In the genomic region with DNA sequence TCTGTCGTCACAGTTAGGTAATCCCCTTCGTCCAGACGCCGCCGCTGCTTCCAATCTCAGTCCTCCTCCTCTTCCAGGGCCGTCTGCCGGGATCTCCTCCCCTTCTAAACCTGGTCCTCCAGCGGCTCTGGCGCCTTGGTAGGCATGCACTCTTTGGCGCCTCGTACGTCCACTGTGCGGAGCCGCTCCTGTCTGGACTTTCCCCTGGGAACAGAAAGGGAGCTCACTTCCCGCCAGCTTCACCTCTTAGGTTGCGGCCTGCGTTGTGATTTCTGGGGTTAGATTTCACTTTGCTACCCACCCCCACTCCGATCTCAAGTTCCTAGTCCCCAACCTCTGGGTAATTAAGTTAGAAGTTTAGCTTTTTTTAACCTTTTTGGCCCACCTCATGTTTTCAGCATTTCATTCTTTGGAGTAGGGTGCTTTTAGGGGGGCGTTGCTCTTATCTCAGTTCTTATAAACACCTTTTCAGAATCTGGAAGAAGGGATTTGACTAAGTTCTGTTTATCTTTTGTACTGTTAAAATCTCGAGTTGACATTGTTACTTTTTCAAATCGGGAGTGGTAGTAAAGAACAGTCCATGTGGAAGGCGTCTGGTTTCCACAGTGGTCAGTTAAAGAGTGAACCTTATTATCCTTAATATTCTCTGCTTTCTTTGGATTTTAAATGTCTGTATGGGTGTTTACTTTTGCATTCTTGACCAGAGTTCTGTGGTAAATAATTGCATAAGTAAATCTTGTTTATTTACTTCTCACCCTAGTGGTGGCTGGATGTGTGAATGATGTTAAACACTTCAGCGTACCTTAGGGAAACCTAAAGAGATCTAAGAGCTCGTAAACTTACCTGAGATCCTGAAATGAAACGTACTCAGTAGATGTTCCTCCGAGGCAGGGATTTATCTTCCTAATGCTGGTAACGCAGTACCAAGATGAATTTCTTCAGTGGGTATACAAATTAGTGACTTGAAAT, we compare ENCODE assay signal across 1 cellular context.
TF ChIP-seq lines count a peak whose summit lies in the region.

No MANE protein-coding gene starts in this region.

TF ChIP-seq in K562, 482 proteins besides CTCF, POLR2A, EP300 and RAD21 (continued from another document and continues in another):
- TF ChIP-seq MYNN (IDR thresholded peaks at IDR 0.05) (no peak), MYNN (CRISPR knock-in tag; IDR thresholded peaks at IDR 0.05) (no peak), CHD2 (IDR thresholded peaks at IDR 0.05; ENCODE audit: low read depth, low read length) (no peak), NR2C1 (IDR thresholded peaks at IDR 0.05) (no peak), NR2C1 (tag; IDR thresholded peaks at IDR 0.05) (no peak), KLF10 (CRISPR knock-in tag; IDR thresholded peaks at IDR 0.05) (no peak), E2F4 (CRISPR knock-in tag; IDR thresholded peaks at IDR 0.05; ENCODE audit: low read depth) (0 out of 2 replicates have a peak, but pooled peaks have one; percentile 2), ZNF143 (CRISPR knock-in tag; IDR thresholded peaks at IDR 0.05) (no peak), NRF1 (conservative IDR thresholded peaks at IDR 0.05 in 1 of 2, IDR thresholded peaks at IDR 0.05 in 1 of 2) (no peak), SIN3A (IDR thresholded peaks at IDR 0.05; ENCODE audit: borderline replicate concordance in 2 of 2, control insufficient read depth in 1 of 2, low read depth in 2 of 2, low read length in 2 of 2) (0 out of 4 replicates have a peak, but pooled peaks of 1 of the 2 experiments have one; percentile 23), ATF2 (CRISPR knock-in tag; IDR thresholded peaks at IDR 0.05) (no peak), ZNF134 (CRISPR knock-in tag; conservative IDR thresholded peaks at IDR 0.05) (no peak), DDX20 (tag; IDR thresholded peaks at IDR 0.05; ENCODE audit: low read depth) (no peak), ZNF23 (CRISPR knock-in tag; IDR thresholded peaks at IDR 0.05) (no peak), FOXA3 (CRISPR knock-in tag; conservative IDR thresholded peaks at IDR 0.05 in 1 of 2, IDR thresholded peaks at IDR 0.05 in 1 of 2) (peak in 1 of 2 experiments; percentile 71; a peak in 1 of 4 replicates), NR1H2 (CRISPR knock-in tag; IDR thresholded peaks at IDR 0.05) (no peak), CEBPZ (IDR thresholded peaks at IDR 0.05; ENCODE audit: borderline replicate concordance, low read depth, low read length) (no peak), ZNF3 (CRISPR knock-in tag; IDR thresholded peaks at IDR 0.05) (no peak), SRF (CRISPR knock-in tag; IDR thresholded peaks at IDR 0.05) (no peak), TAL1 (IDR thresholded peaks at IDR 0.05) (no peak; the same call in 1 of the 2 replicates), HNRNPL (IDR thresholded peaks at IDR 0.05; ENCODE audit: low read depth, low read length) (no peak), CC2D1A (IDR thresholded peaks at IDR 0.05) (no peak; the same call in 1 of the 2 replicates), TSC22D4 (tag; IDR thresholded peaks at IDR 0.05) (no peak), GTF2E2 (tag; IDR thresholded peaks at IDR 0.05) (peak; percentile 71; the same call in 1 of the 2 replicates), PHB (CRISPR knock-in tag; IDR thresholded peaks at IDR 0.05) (0 out of 2 replicates have a peak, but pooled peaks have one; percentile 42), RBM15 (IDR thresholded peaks at IDR 0.05; ENCODE audit: insufficient read depth, low read length) (no peak), LARP7 (IDR thresholded peaks at IDR 0.05) (no peak), HCFC1 (IDR thresholded peaks at IDR 0.05; ENCODE audit: low read depth, low read length) (no peak), STAT6 (CRISPR knock-in tag; IDR thresholded peaks at IDR 0.05) (no peak), SRSF3 (IDR thresholded peaks at IDR 0.05; ENCODE audit: insufficient read depth, low read length) (0 out of 2 replicates have a peak, but pooled peaks have one; percentile 69), TCF7L2 (IDR thresholded peaks at IDR 0.05; ENCODE audit: low read depth, low read length) (no peak), CBX2 (IDR thresholded peaks at IDR 0.05; ENCODE audit: insufficient read depth, low read length, poor library complexity, severe bottlenecking) (no peak), TBL1XR1 (IDR thresholded peaks at IDR 0.05; ENCODE audit: low read length in 2 of 2) (no peak), ILF3 (IDR thresholded peaks at IDR 0.05; ENCODE audit: borderline replicate concordance) (no peak), KLF13 (tag; IDR thresholded peaks at IDR 0.05; ENCODE audit: borderline replicate concordance, low read depth) (0 out of 2 replicates have a peak, but pooled peaks have one; percentile 7), CHD4 (IDR thresholded peaks at IDR 0.05; ENCODE audit: insufficient read depth, insufficient replicate concordance, low read depth, low read length, poor library complexity, severe bottlenecking) (no peak), JUNB (CRISPR knock-in tag; conservative IDR thresholded peaks at IDR 0.05) (no peak), MECOM (CRISPR knock-in tag; IDR thresholded peaks at IDR 0.05) (no peak), SIN3B (IDR thresholded peaks at IDR 0.05; ENCODE audit: low read depth) (no peak), SIX5 (IDR thresholded peaks at IDR 0.05; ENCODE audit: borderline replicate concordance in 1 of 2, insufficient read depth in 1 of 2, low read depth in 1 of 2, low read length in 2 of 2) (no peak), ZNF263 (CRISPR knock-in tag; IDR thresholded peaks at IDR 0.05; ENCODE audit: borderline replicate concordance) (peak; percentile 77), GABPB1 (CRISPR knock-in tag; IDR thresholded peaks at IDR 0.05) (no peak)
- TF ChIP-seq, protein P1, sequence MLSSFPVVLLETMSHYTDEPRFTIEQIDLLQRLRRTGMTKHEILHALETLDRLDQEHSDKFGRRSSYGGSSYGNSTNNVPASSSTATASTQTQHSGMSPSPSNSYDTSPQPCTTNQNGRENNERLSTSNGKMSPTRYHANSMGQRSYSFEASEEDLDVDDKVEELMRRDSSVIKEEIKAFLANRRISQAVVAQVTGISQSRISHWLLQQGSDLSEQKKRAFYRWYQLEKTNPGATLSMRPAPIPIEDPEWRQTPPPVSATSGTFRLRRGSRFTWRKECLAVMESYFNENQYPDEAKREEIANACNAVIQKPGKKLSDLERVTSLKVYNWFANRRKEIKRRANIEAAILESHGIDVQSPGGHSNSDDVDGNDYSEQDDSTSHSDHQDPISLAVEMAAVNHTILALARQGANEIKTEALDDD (IDR thresholded peaks at IDR 0.05), result peak; percentile 73
- TF ChIP-seq, protein P2, sequence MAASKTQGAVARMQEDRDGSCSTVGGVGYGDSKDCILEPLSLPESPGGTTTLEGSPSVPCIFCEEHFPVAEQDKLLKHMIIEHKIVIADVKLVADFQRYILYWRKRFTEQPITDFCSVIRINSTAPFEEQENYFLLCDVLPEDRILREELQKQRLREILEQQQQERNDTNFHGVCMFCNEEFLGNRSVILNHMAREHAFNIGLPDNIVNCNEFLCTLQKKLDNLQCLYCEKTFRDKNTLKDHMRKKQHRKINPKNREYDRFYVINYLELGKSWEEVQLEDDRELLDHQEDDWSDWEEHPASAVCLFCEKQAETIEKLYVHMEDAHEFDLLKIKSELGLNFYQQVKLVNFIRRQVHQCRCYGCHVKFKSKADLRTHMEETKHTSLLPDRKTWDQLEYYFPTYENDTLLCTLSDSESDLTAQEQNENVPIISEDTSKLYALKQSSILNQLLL (CRISPR knock-in tag; IDR thresholded peaks at IDR 0.05; ENCODE audit: borderline replicate concordance), result no peak
- TF ChIP-seq, protein P3, sequence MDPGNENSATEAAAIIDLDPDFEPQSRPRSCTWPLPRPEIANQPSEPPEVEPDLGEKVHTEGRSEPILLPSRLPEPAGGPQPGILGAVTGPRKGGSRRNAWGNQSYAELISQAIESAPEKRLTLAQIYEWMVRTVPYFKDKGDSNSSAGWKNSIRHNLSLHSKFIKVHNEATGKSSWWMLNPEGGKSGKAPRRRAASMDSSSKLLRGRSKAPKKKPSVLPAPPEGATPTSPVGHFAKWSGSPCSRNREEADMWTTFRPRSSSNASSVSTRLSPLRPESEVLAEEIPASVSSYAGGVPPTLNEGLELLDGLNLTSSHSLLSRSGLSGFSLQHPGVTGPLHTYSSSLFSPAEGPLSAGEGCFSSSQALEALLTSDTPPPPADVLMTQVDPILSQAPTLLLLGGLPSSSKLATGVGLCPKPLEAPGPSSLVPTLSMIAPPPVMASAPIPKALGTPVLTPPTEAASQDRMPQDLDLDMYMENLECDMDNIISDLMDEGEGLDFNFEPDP (CRISPR knock-in tag; IDR thresholded peaks at IDR 0.05), result no peak; the same call in 1 of the 2 replicates
- TF ChIP-seq, protein P4, sequence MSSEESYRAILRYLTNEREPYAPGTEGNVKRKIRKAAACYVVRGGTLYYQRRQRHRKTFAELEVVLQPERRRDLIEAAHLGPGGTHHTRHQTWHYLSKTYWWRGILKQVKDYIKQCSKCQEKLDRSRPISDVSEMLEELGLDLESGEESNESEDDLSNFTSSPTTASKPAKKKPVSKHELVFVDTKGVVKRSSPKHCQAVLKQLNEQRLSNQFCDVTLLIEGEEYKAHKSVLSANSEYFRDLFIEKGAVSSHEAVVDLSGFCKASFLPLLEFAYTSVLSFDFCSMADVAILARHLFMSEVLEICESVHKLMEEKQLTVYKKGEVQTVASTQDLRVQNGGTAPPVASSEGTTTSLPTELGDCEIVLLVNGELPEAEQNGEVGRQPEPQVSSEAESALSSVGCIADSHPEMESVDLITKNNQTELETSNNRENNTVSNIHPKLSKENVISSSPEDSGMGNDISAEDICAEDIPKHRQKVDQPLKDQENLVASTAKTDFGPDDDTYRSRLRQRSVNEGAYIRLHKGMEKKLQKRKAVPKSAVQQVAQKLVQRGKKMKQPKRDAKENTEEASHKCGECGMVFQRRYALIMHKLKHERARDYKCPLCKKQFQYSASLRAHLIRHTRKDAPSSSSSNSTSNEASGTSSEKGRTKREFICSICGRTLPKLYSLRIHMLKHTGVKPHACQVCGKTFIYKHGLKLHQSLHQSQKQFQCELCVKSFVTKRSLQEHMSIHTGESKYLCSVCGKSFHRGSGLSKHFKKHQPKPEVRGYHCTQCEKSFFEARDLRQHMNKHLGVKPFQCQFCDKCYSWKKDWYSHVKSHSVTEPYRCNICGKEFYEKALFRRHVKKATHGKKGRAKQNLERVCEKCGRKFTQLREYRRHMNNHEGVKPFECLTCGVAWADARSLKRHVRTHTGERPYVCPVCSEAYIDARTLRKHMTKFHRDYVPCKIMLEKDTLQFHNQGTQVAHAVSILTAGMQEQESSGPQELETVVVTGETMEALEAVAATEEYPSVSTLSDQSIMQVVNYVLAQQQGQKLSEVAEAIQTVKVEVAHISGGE (CRISPR knock-in tag; IDR thresholded peaks at IDR 0.05), result 0 out of 6 replicates have a peak, but pooled peaks of 1 of the 3 experiments have one; percentile 12
